ENCODE assay signal across 12 cellular contexts in the genomic region with DNA sequence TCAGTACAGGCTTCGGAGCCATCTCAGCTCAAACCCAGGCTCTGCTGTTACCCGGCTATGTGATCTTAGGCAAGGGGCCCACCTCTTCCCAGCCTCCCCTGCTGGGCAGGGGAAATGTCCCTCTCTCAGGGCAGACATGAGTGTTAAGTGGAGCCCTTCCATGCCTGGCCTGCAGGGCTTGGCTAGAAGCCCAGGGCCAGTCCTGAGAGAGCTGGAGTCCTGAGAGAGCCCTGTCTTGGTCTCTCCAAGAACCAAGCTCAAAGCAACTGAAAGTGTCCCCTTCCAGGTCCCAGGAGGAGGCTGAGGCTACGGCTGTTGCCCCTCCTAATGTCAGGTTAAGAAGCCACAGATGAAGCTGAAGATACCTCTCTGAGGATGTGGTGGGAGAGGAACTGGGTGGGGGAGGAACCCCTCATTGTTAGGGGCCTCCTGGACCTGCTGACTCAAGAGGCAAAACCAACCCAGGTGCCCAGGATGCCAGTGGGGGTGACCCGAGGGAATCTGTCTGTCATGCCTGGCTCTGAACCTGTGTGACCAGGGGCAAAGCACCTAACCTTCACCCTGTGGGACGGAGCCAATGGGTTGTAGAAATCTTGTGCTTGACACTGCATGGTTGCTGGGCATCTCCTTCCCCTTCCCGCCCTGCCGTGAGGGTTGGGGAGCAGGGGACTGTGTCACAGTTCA. TPM values are rescaled to one million over a fixed set of nuclear protein-coding genes. Genes with fewer than 3 reads are reported as not detected.
DNase-seq lines count a peak whose midpoint lies in the region; ATAC-seq, FAIRE-seq and TF ChIP-seq lines count a peak whose summit lies in the region.
"Had no signal": no experiment of that assay in that cellular context is flagged by ENCODE, and none has a peak within 500 bp of the region (broad histone marks: within the 10 kb centered on the region; RNA-seq: fewer than 3 reads in every experiment).

No MANE protein-coding gene starts in this region.

- peak; percentile 40 for ATAC-seq in activated CD8-positive, alpha-beta memory T cell treated with anti-CD3 and anti-CD28 coated beads, Interleukin-2, amount 10 ng/mL, durations not matched to agents 7 days and 5 days
- peak; percentile 62 for ATAC-seq in activated naive CD8-positive, alpha-beta T cell treated with anti-CD3 and anti-CD28 coated beads, Interleukin-2, amount 10 ng/mL, durations not matched to agents 7 days and 5 days (ENCODE audit: low read depth)
- ATAC-seq in left ventricle myocardium superior (peak; percentile 86), upper lobe of right lung (peak; percentile 11), GM18519 (IDR thresholded peaks at IDR 0.05; ENCODE audit: low FRiP score, unreplicated experiment) (no peak)

- H3K4me1 Mint-ChIP-seq in activated CD8-positive, alpha-beta memory T cell treated with anti-CD3 and anti-CD28 coated beads, Interleukin-2, amount 10 ng/mL, durations not matched to agents 7 days and 5 days, result peaks cover 73% of the 10 kb centered on the region
- peaks cover 56% of the 10 kb centered on the region for H3K4me1 Mint-ChIP-seq in activated naive CD8-positive, alpha-beta T cell treated with anti-CD3 and anti-CD28 coated beads, Interleukin-2, amount 10 ng/mL, durations not matched to agents 7 days and 5 days
- H3K4me1 Mint-ChIP-seq: activated B cell treated with CpG ODN at 0.5 μM for 24 hours, B cell had no signal

- no peak for FAIRE-seq in kidney (lab: Jason Lieb, UNC)
- FAIRE-seq: pancreas had no signal

- H3K27ac Mint-ChIP-seq in activated CD8-positive, alpha-beta memory T cell treated with anti-CD3 and anti-CD28 coated beads, Interleukin-2, amount 10 ng/mL, durations not matched to agents 7 days and 5 days, result peak overlapping the region; percentile 80
- H3K27ac Mint-ChIP-seq in activated naive CD8-positive, alpha-beta T cell treated with anti-CD3 and anti-CD28 coated beads, Interleukin-2, amount 10 ng/mL, durations not matched to agents 7 days and 5 days, result peak overlapping the region; percentile 85
- H3K27ac Mint-ChIP-seq: activated B cell treated with CpG ODN at 0.5 μM for 24 hours, B cell had no signal

- H3K36me3 ChIP-seq in upper lobe of right lung (no peaks in the 10 kb centered on the region), kidney (ENCODE audit: control insufficient read depth in 1 of 2, insufficient read depth in 2 of 2, low read length in 2 of 2) (no peaks in the 10 kb centered on the region)
- H3K36me3 ChIP-seq: pancreas had no signal

- peaks cover 20% of the 10 kb centered on the region for H3K4me1 ChIP-seq in upper lobe of right lung
- no peaks in the 10 kb centered on the region for H3K4me1 ChIP-seq in kidney (ENCODE audit: control insufficient read depth in 1 of 2, insufficient read depth in 1 of 2, low read depth in 1 of 2, low read length in 2 of 2)
- H3K4me1 ChIP-seq: pancreas had no signal

- intact Hi-C loops in left ventricle myocardium superior (cut with micrococcal nuclease) (no loop called here), upper lobe of right lung (cut with DNase I) (no loop called here), kidney (cut with DNase I) (no loop called here)

- no peak overlapping the region for H3K27ac ChIP-seq in upper lobe of right lung
- H3K27ac ChIP-seq in kidney (ENCODE audit: low read depth in 2 of 2, low read length in 2 of 2), result no peak overlapping the region
- H3K27ac ChIP-seq: pancreas had no signal

- no peak overlapping the region for H3K9ac ChIP-seq in kidney (ENCODE audit: low read length in 2 of 2)

- TF ChIP-seq CTCF in upper lobe of right lung (IDR thresholded peaks at IDR 0.05) (peak; percentile 9), kidney (IDR thresholded peaks at IDR 0.05; ENCODE audit: borderline replicate concordance, extremely low read depth, insufficient read depth) (no peak)

- H3K9me3 Mint-ChIP-seq in activated CD8-positive, alpha-beta memory T cell treated with anti-CD3 and anti-CD28 coated beads, Interleukin-2, amount 10 ng/mL, durations not matched to agents 7 days and 5 days (ENCODE audit: low read depth), result no peaks in the 10 kb centered on the region
- H3K9me3 Mint-ChIP-seq in activated naive CD8-positive, alpha-beta T cell treated with anti-CD3 and anti-CD28 coated beads, Interleukin-2, amount 10 ng/mL, durations not matched to agents 7 days and 5 days, result no peaks in the 10 kb centered on the region
- H3K9me3 Mint-ChIP-seq: activated B cell treated with CpG ODN at 0.5 μM for 24 hours; central memory CD8-positive, alpha-beta T cell had no signal

- POLR2A ChIA-PET in activated naive CD8-positive, alpha-beta T cell treated with anti-CD3 and anti-CD28 coated beads, Interleukin-2, amount 10 ng/mL, durations not matched to agents 7 days and 5 days (lab: Charles Lee), result interaction anchor here (0.7 to 2.2 kb wide), 9 partner anchors 11 to 39 kb away, joined by 3 to 13 read pairs (median 4); partner anchors contain the start of genes CCDC86 and PTGDR2

- DNase-seq in activated CD8-positive, alpha-beta memory T cell treated with anti-CD3 and anti-CD28 coated beads, Interleukin-2, amount 10 ng/mL, durations not matched to agents 7 days and 5 days, result peak; percentile 79
- DNase-seq in activated CD8-positive, alpha-beta memory T cell treated with anti-CD3 and anti-CD28 coated beads, Interleukin-2, amount 50 U/mL, for 4 hours, result no peak
- peak; percentile 59 for DNase-seq in activated naive CD8-positive, alpha-beta T cell treated with anti-CD3 and anti-CD28 coated beads, Interleukin-2, amount 10 ng/mL, durations not matched to agents 7 days and 5 days
- peak; percentile 74 for DNase-seq in left ventricle myocardium superior
- peak; percentile 64 for DNase-seq in upper lobe of right lung
- no peak for DNase-seq in kidney
- no peak for DNase-seq in activated CD4-positive, alpha-beta T cell treated with anti-CD3 and anti-CD28 coated beads for 48 hours
- DNase-seq: activated B cell treated with CpG ODN at 0.5 μM for 24 hours, pancreas had no signal

- H3K4me3 Mint-ChIP-seq in activated CD8-positive, alpha-beta memory T cell treated with anti-CD3 and anti-CD28 coated beads, Interleukin-2, amount 10 ng/mL, durations not matched to agents 7 days and 5 days, result peak overlapping the region; percentile 9
- peak overlapping the region; percentile 59 for H3K4me3 Mint-ChIP-seq in activated naive CD8-positive, alpha-beta T cell treated with anti-CD3 and anti-CD28 coated beads, Interleukin-2, amount 10 ng/mL, durations not matched to agents 7 days and 5 days
- H3K4me3 Mint-ChIP-seq: activated B cell treated with CpG ODN at 0.5 μM for 24 hours; B cell; central memory CD8-positive, alpha-beta T cell had no signal

- no peaks in the 10 kb centered on the region for H3K36me3 Mint-ChIP-seq in activated CD8-positive, alpha-beta memory T cell treated with anti-CD3 and anti-CD28 coated beads, Interleukin-2, amount 10 ng/mL, durations not matched to agents 7 days and 5 days
- H3K36me3 Mint-ChIP-seq in activated naive CD8-positive, alpha-beta T cell treated with anti-CD3 and anti-CD28 coated beads, Interleukin-2, amount 10 ng/mL, durations not matched to agents 7 days and 5 days, result no peaks in the 10 kb centered on the region

- H3K4me3 ChIP-seq in upper lobe of right lung, result no peak overlapping the region
- no peak overlapping the region for H3K4me3 ChIP-seq in kidney (ENCODE audit: low read length in 2 of 2)
- H3K4me3 ChIP-seq: pancreas had no signal

- H3K9me3 ChIP-seq in upper lobe of right lung, result no peaks in the 10 kb centered on the region
- H3K9me3 ChIP-seq in kidney (ENCODE audit: control insufficient read depth in 1 of 2, low read length in 2 of 2), result no peaks in the 10 kb centered on the region
- H3K9me3 ChIP-seq: pancreas had no signal

- CTCF ChIA-PET in activated CD8-positive, alpha-beta memory T cell treated with anti-CD3 and anti-CD28 coated beads, Interleukin-2, amount 10 ng/mL, durations not matched to agents 7 days and 5 days (lab: Charles Lee), result interaction anchor here (0.9 to 8.0 kb wide), 15 partner anchors 8 to 241 kb away, joined by 3 to 67 read pairs (median 5); partner anchors contain the start of genes PRPF19 and PTGDR2

- no peaks in the 10 kb centered on the region for H3K27me3 Mint-ChIP-seq in activated CD8-positive, alpha-beta memory T cell treated with anti-CD3 and anti-CD28 coated beads, Interleukin-2, amount 10 ng/mL, durations not matched to agents 7 days and 5 days
- H3K27me3 Mint-ChIP-seq in activated naive CD8-positive, alpha-beta T cell treated with anti-CD3 and anti-CD28 coated beads, Interleukin-2, amount 10 ng/mL, durations not matched to agents 7 days and 5 days, result no peaks in the 10 kb centered on the region
- H3K27me3 Mint-ChIP-seq: activated B cell treated with CpG ODN at 0.5 μM for 24 hours, B cell had no signal

- no peaks in the 10 kb centered on the region for H3K27me3 ChIP-seq in upper lobe of right lung
- H3K27me3 ChIP-seq: pancreas had no signal

RNA-seq across cellular contexts. Expression of gene ZP1, which starts 4.2 kb away (rescaled TPM):
- total RNA-seq in activated CD8-positive, alpha-beta memory T cell treated with anti-CD3 and anti-CD28 coated beads, Interleukin-2, amount 10 ng/mL, durations not matched to agents 7 days and 5 days, result not detected
- total RNA-seq in activated naive CD8-positive, alpha-beta T cell treated with anti-CD3 and anti-CD28 coated beads, Interleukin-2, amount 10 ng/mL, durations not matched to agents 7 days and 5 days, result under 1 TPM; 0.44 to 0.60 TPM
- not detected for total RNA-seq in left ventricle myocardium superior
- total RNA-seq in upper lobe of right lung, result not detected
- total RNA-seq in kidney, result not detected
- not detected for polyA plus RNA-seq in kidney (ENCODE audit: insufficient read depth, low read depth, low replicate concordance)
- total RNA-seq: activated B cell treated with CpG ODN at 0.5 μM for 24 hours, B cell, pancreas had no signal

RNA-seq across cellular contexts. Expression of gene PTGDR2, which starts 15.8 kb away (rescaled TPM):
- total RNA-seq in activated CD8-positive, alpha-beta memory T cell treated with anti-CD3 and anti-CD28 coated beads, Interleukin-2, amount 10 ng/mL, durations not matched to agents 7 days and 5 days, result 1 to 10 TPM; 1.1 to 3.7 TPM
- 1 to 10 TPM; 2.5 to 2.9 TPM for total RNA-seq in activated naive CD8-positive, alpha-beta T cell treated with anti-CD3 and anti-CD28 coated beads, Interleukin-2, amount 10 ng/mL, durations not matched to agents 7 days and 5 days
- 3.1 TPM for total RNA-seq in left ventricle myocardium superior
- total RNA-seq in upper lobe of right lung, result 1.8 TPM
- total RNA-seq in kidney, result 0.16 TPM
- not detected for polyA plus RNA-seq in kidney (ENCODE audit: insufficient read depth, low read depth, low replicate concordance)
- total RNA-seq: activated B cell treated with CpG ODN at 0.5 μM for 24 hours, B cell had no signal

RNA-seq across cellular contexts. Expression of gene CCDC86, which starts 29.6 kb away (rescaled TPM):
- 10 to 100 TPM; 26.5 to 40.8 TPM for total RNA-seq in activated CD8-positive, alpha-beta memory T cell treated with anti-CD3 and anti-CD28 coated beads, Interleukin-2, amount 10 ng/mL, durations not matched to agents 7 days and 5 days
- 10 to 100 TPM; 16.9 to 17.1 TPM for total RNA-seq in activated naive CD8-positive, alpha-beta T cell treated with anti-CD3 and anti-CD28 coated beads, Interleukin-2, amount 10 ng/mL, durations not matched to agents 7 days and 5 days
- total RNA-seq in left ventricle myocardium superior (9.7 TPM), upper lobe of right lung (16.6 TPM), kidney (18.9 TPM)
- 15.9 TPM for polyA plus RNA-seq in kidney (ENCODE audit: insufficient read depth, low read depth, low replicate concordance)

RNA-seq across cellular contexts. Expression of gene PRPF19, which starts 34.9 kb away (rescaled TPM):
- total RNA-seq in activated CD8-positive, alpha-beta memory T cell treated with anti-CD3 and anti-CD28 coated beads, Interleukin-2, amount 10 ng/mL, durations not matched to agents 7 days and 5 days, result 100 to 1,000 TPM; 125 to 144 TPM
- 100 to 1,000 TPM in 1 of 2 experiments, 10 to 100 TPM in 1; 97.7 to 103 TPM for total RNA-seq in activated naive CD8-positive, alpha-beta T cell treated with anti-CD3 and anti-CD28 coated beads, Interleukin-2, amount 10 ng/mL, durations not matched to agents 7 days and 5 days
- total RNA-seq in left ventricle myocardium superior, result 41.5 TPM
- total RNA-seq in upper lobe of right lung, result 59.8 TPM
- total RNA-seq in kidney, result 72.1 TPM
- polyA plus RNA-seq in kidney (ENCODE audit: insufficient read depth, low read depth, low replicate concordance), result 70.7 TPM

RNA-seq across cellular contexts. Expression of gene TMEM109, which starts 42.4 kb away (rescaled TPM):
- total RNA-seq in activated CD8-positive, alpha-beta memory T cell treated with anti-CD3 and anti-CD28 coated beads, Interleukin-2, amount 10 ng/mL, durations not matched to agents 7 days and 5 days, result 100 to 1,000 TPM; 106 to 121 TPM
- 100 to 1,000 TPM in 1 of 2 experiments, 10 to 100 TPM in 1; 97.8 to 102 TPM for total RNA-seq in activated naive CD8-positive, alpha-beta T cell treated with anti-CD3 and anti-CD28 coated beads, Interleukin-2, amount 10 ng/mL, durations not matched to agents 7 days and 5 days
- total RNA-seq in left ventricle myocardium superior (97.0 TPM), upper lobe of right lung (156 TPM), kidney (130 TPM)
- polyA plus RNA-seq in kidney (ENCODE audit: insufficient read depth, low read depth, low replicate concordance), result 139 TPM

Comparison
In these comparisons a context has a peak if more than half of its experiments do, and no peak if none do; other contexts are left out.
1. DNase-seq: peak in activated CD8-positive, alpha-beta memory T cell treated with anti-CD3 and anti-CD28 coated beads, Interleukin-2, amount 10 ng/mL, durations not matched to agents 7 days and 5 days (single experiment), activated naive CD8-positive, alpha-beta T cell treated with anti-CD3 and anti-CD28 coated beads, Interleukin-2, amount 10 ng/mL, durations not matched to agents 7 days and 5 days (single experiment), left ventricle myocardium superior (single experiment) and upper lobe of right lung (single experiment); none in activated CD8-positive, alpha-beta memory T cell treated with anti-CD3 and anti-CD28 coated beads, Interleukin-2, amount 50 U/mL, for 4 hours (single experiment), kidney (single experiment) and activated CD4-positive, alpha-beta T cell treated with anti-CD3 and anti-CD28 coated beads for 48 hours (single experiment).